19 cellular contexts compared by ENCODE assay signal in the genomic region with DNA sequence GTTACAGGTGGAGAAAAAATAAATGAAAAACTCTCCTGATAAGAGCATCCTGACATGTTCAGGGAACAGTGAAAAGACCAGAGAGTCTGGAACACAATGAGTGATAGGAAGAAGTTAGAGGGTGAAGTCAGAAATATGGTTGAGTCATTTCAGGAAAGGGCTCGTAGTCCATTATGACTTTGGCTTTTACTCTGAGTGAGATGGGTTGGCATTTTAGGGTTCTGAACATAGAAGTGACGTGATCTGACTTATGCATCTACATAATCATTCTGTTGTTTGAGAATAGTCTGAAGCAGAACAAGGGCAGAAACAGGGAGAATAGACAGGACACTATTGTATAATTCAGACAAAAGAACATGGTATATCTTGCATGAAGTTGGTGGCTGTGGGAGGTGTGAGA. TPM values are rescaled to one million over a fixed set of nuclear protein-coding genes. Genes with fewer than 3 reads are reported as not detected.
DNase-seq lines count a peak whose midpoint lies in the region; ATAC-seq and TF ChIP-seq lines count a peak whose summit lies in the region.
"Had no signal": no experiment of that assay in that cellular context is flagged by ENCODE, and none has a peak within 500 bp of the region (broad histone marks: within the 10 kb centered on the region; RNA-seq: fewer than 3 reads in every experiment).

No MANE protein-coding gene starts in this region.

- ATAC-seq in GM18502 (IDR thresholded peaks at IDR 0.05; ENCODE audit: poor library complexity, unreplicated experiment) (peak; percentile 84), GM18873 (IDR thresholded peaks at IDR 0.05; ENCODE audit: low FRiP score, unreplicated experiment) (peak; percentile 75), HG02852 (IDR thresholded peaks at IDR 0.05; ENCODE audit: unreplicated experiment) (peak; percentile 72), psoas muscle (no peak)
- ATAC-seq: activated CD8-positive, alpha-beta T cell treated with anti-CD3 and anti-CD28 coated beads, Interleukin-2, amount 10 ng/mL, durations not matched to agents 7 days and 5 days; GM23338; PC-3; SK-N-SH treated with all-trans-retinoic acid at 6 μM for 48 hours had no signal

- H3F3A ChIP-seq in neural progenitor cell (ENCODE audit: low read depth): peaks cover 9% of the 10 kb centered on the region

- no peak for TF ChIP-seq EP300 in tibial nerve (IDR thresholded peaks at IDR 0.05)

- H3K9ac ChIP-seq in OCI-LY3 (ENCODE audit: low read length) (no peak overlapping the region), neural progenitor cell (no peak overlapping the region)

- H3K79me2 ChIP-seq in OCI-LY3 (ENCODE audit: low read length) (no peaks in the 10 kb centered on the region), neural progenitor cell (ENCODE audit: low read depth) (no peaks in the 10 kb centered on the region)

- peaks cover 9% of the 10 kb centered on the region; the same call in 1 of the 2 replicates for H3K9me3 ChIP-seq in OCI-LY3 (ENCODE audit: insufficient read depth, low read length)
- no peaks in the 10 kb centered on the region for H3K9me3 ChIP-seq in tibial nerve
- no peaks in the 10 kb centered on the region for H3K9me3 ChIP-seq in neural progenitor cell (ENCODE audit: low read depth)
- H3K9me3 ChIP-seq in psoas muscle: no peaks in the 10 kb centered on the region
- H3K9me3 ChIP-seq: MG63, ovary had no signal

- H3K4me1 ChIP-seq in OCI-LY3 (ENCODE audit: low read length): peaks cover 27% of the 10 kb centered on the region
- H3K4me1 ChIP-seq in tibial nerve: peaks cover 0 to 10% (median 3%) of the 10 kb centered on the region in 4 donors
- peaks cover 10% of the 10 kb centered on the region for H3K4me1 ChIP-seq in neural progenitor cell
- H3K4me1 ChIP-seq in psoas muscle: peaks cover 3% of the 10 kb centered on the region

- peaks cover 11% of the 10 kb centered on the region; the same call in 1 of the 2 replicates for H3K27me3 ChIP-seq in OCI-LY3 (ENCODE audit: low read depth, low read length)
- H3K27me3 ChIP-seq in tibial nerve: no peaks in the 10 kb centered on the region
- no peaks in the 10 kb centered on the region for H3K27me3 ChIP-seq in neural progenitor cell
- no peaks in the 10 kb centered on the region for H3K27me3 ChIP-seq in psoas muscle (ENCODE audit: insufficient read depth in 3 of 3, low read length in 2 of 3)
- H3K27me3 ChIP-seq: ovary had no signal

- H4K20me1 ChIP-seq in OCI-LY3 (ENCODE audit: insufficient read depth, low read length) (no peaks in the 10 kb centered on the region), neural progenitor cell (ENCODE audit: low read depth) (no peaks in the 10 kb centered on the region)

- 59 to 66% methylated on average over 2 of the region's 2 CpGs for WGBS in tibial nerve, 2 donors
- 81 to 89% (median 88%) methylated on average over 2 of the region's 2 CpGs for WGBS in psoas muscle, 3 donors

- H3K36me3 Mint-ChIP-seq in neural progenitor cell: peaks cover 4% of the 10 kb centered on the region
- H3K36me3 Mint-ChIP-seq: activated naive CD4-positive, alpha-beta T cell treated with anti-CD3 and anti-CD28 coated beads, Interleukin-2, amount 10 ng/mL, durations not matched to agents 7 days and 5 days; brain had no signal

- no peak overlapping the region for H3K27ac Mint-ChIP-seq in neural progenitor cell
- H3K27ac Mint-ChIP-seq: activated CD8-positive, alpha-beta T cell treated with anti-CD3 and anti-CD28 coated beads, Interleukin-2, amount 10 ng/mL, durations not matched to agents 7 days and 5 days; activated naive CD4-positive, alpha-beta T cell treated with anti-CD3 and anti-CD28 coated beads, Interleukin-2, amount 10 ng/mL, durations not matched to agents 7 days and 5 days; brain; GM23338 had no signal

- no peak for TF ChIP-seq CTCF in OCI-LY3 (IDR thresholded peaks at IDR 0.05; ENCODE audit: low read depth, low read length)
- TF ChIP-seq CTCF in tibial nerve (IDR thresholded peaks at IDR 0.05): no peak
- no peak for TF ChIP-seq CTCF in neural progenitor cell (IDR thresholded peaks at IDR 0.05)
- no peak for TF ChIP-seq CTCF in psoas muscle (IDR thresholded peaks at IDR 0.05)

- no peaks in the 10 kb centered on the region for H3K27me3 Mint-ChIP-seq in neural progenitor cell (ENCODE audit: insufficient read depth, low read depth)

- no peak for TF ChIP-seq POLR2A in tibial nerve (IDR thresholded peaks at IDR 0.05)

- no peak overlapping the region for H3K27ac ChIP-seq in OCI-LY3 (ENCODE audit: low read length)
- no peak overlapping the region for H3K27ac ChIP-seq in tibial nerve
- H3K27ac ChIP-seq in neural progenitor cell: no peak overlapping the region
- no peak overlapping the region for H3K27ac ChIP-seq in psoas muscle
- H3K27ac ChIP-seq: ovary, skin epidermis had no signal

- DNase-seq in tibial nerve (ENCODE audit: low spot score in 2 of 2) (no peak), neural progenitor cell (ENCODE audit: low spot score) (no peak), psoas muscle (no peak)
- DNase-seq: activated CD8-positive, alpha-beta T cell treated with anti-CD3 and anti-CD28 coated beads, Interleukin-2, amount 10 ng/mL, durations not matched to agents 7 days and 5 days; activated naive CD4-positive, alpha-beta T cell treated with anti-CD3 and anti-CD28 coated beads, Interleukin-2, amount 10 ng/mL, durations not matched to agents 7 days and 5 days; MG63; NCI-H187; NCI-H510A treated with DMSO at 0.1 percent for 48 hours; ovary; stimulated activated naive CD4-positive, alpha-beta T cell had no signal

- intact Hi-C loops in psoas muscle (cut with DNase I): no loop called here

- H2AFZ ChIP-seq in OCI-LY3 (ENCODE audit: low read depth, low read length) (no peak overlapping the region), neural progenitor cell (replicated peaks) (no peak overlapping the region)
- H2AFZ ChIP-seq: GM23338 had no signal

- H3K36me3 ChIP-seq in OCI-LY3 (replicated peaks; ENCODE audit: low read depth, low read length): peaks cover 4% of the 10 kb centered on the region
- H3K36me3 ChIP-seq in tibial nerve: no peaks in the 10 kb centered on the region
- H3K36me3 ChIP-seq in neural progenitor cell: no peaks in the 10 kb centered on the region
- no peaks in the 10 kb centered on the region for H3K36me3 ChIP-seq in psoas muscle (ENCODE audit: insufficient read depth in 1 of 2, low read depth in 1 of 2)
- H3K36me3 ChIP-seq: MG63, ovary had no signal

- H3K4me3 ChIP-seq in OCI-LY3 (ENCODE audit: low read length): no peak overlapping the region
- H3K4me3 ChIP-seq in tibial nerve: no peak overlapping the region
- no peak overlapping the region for H3K4me3 ChIP-seq in neural progenitor cell
- no peak overlapping the region for H3K4me3 ChIP-seq in psoas muscle
- H3K4me3 ChIP-seq: GM23338, MG63, ovary, skin epidermis had no signal

- H3K4me3 Mint-ChIP-seq in neural progenitor cell: no peak overlapping the region
- H3K4me3 Mint-ChIP-seq: activated CD8-positive, alpha-beta T cell treated with anti-CD3 and anti-CD28 coated beads, Interleukin-2, amount 10 ng/mL, durations not matched to agents 7 days and 5 days; activated naive CD4-positive, alpha-beta T cell treated with anti-CD3 and anti-CD28 coated beads, Interleukin-2, amount 10 ng/mL, durations not matched to agents 7 days and 5 days; brain; GM23338 had no signal

- H3K4me2 ChIP-seq in OCI-LY3 (ENCODE audit: low read length) (peak overlapping the region; percentile 45), neural progenitor cell (no peak overlapping the region)
- H3K4me2 ChIP-seq: GM23338 had no signal

- peaks cover 9% of the 10 kb centered on the region for H3K9me3 Mint-ChIP-seq in neural progenitor cell
- H3K9me3 Mint-ChIP-seq: activated naive CD4-positive, alpha-beta T cell treated with anti-CD3 and anti-CD28 coated beads, Interleukin-2, amount 10 ng/mL, durations not matched to agents 7 days and 5 days; GM23338 had no signal

- H3K4me1 Mint-ChIP-seq in neural progenitor cell: peaks cover 10% of the 10 kb centered on the region

RNA-seq across cellular contexts. Expression of a gene that starts 5.8 kb away (rescaled TPM):
- total RNA-seq in tibial nerve: 10 to 100 TPM in 1 of 4 donors, 1 to 10 TPM in 3; 2.1 to 13.3 (median 3.9) TPM
- total RNA-seq in neural progenitor cell (ENCODE audit: low replicate concordance): 18.7 and 26.4 TPM in 2 replicates
- total RNA-seq in psoas muscle: 1 to 10 TPM; 1.7 to 6.5 (median 2.0) TPM
- polyA plus RNA-seq in psoas muscle: 1 to 10 TPM; 1.3 to 2.8 (median 1.5) TPM

Comparison
In these comparisons a context has a peak if more than half of its experiments do, and no peak if none do; other contexts are left out.
1. ATAC-seq: peak in GM18502 (single experiment), GM18873 (single experiment) and HG02852 (single experiment); none in psoas muscle (0 of 4).